Comparison of ENCODE assay signal across 18 cellular contexts in genomic region chr19:15589760-15590451, GRCh38. TPM values are rescaled to one million over a fixed set of nuclear protein-coding genes. Genes with fewer than 3 reads are reported as not detected.
"Had no signal": no experiment of that assay in that cellular context is flagged by ENCODE, and none has a peak within 500 bp of the region (broad histone marks: within the 10 kb centered on the region; RNA-seq: fewer than 3 reads in every experiment).

No MANE protein-coding gene starts in this region.

- DNase-seq: colonic mucosa; effector CD4-positive, alpha-beta T cell; endodermal cell; erythroblast; heart right ventricle; hypothalamus; kidney glomerular epithelial cell; midbrain; ovary; right cardiac atrium; small intestine; stimulated activated CD4-positive, alpha-beta T cell treated with anti-CD3 and anti-CD28 coated beads, Interleukin-12 subunit alpha, Interleukin-12 subunit beta, amount 100 ng/mL, for 4 hours; stimulated activated naive CD4-positive, alpha-beta T cell; stomach; substantia nigra; transverse colon had no signal

- H3K9me3 ChIP-seq: colonic mucosa, heart right ventricle, thoracic aorta, transverse colon had no signal

- H3K4me3 ChIP-seq: colonic mucosa, heart right ventricle, ovary, stomach, thoracic aorta, transverse colon had no signal

- H3K4me1 ChIP-seq: colonic mucosa had no signal

- H3K27ac ChIP-seq: colonic mucosa, heart right ventricle, ovary, stomach, thoracic aorta, transverse colon had no signal

- H3K36me3 ChIP-seq: colonic mucosa, heart right ventricle, ovary, stomach, thoracic aorta, transverse colon had no signal

- H3K27me3 ChIP-seq: colonic mucosa, ovary had no signal

- ATAC-seq: heart right ventricle, right cardiac atrium had no signal

RNA-seq across cellular contexts. Expression of gene CYP4F8, which starts 25.1 kb away (rescaled TPM):
- polyA plus RNA-seq: endothelial cell of umbilical vein, heart right ventricle, ovary, right cardiac atrium, small intestine, stomach had no signal

RNA-seq across cellular contexts. Expression of gene CYP4F3, which starts 50.8 kb away (rescaled TPM):
- polyA plus RNA-seq: endothelial cell of umbilical vein had no signal
